In genomic region chr7:43294080-43294630, GRCh38 we compare ENCODE assay signal across 12 cellular contexts.
DNase-seq lines count a peak whose midpoint lies in the region; ATAC-seq and TF ChIP-seq lines count a peak whose summit lies in the region.
"Had no signal": no experiment of that assay in that cellular context is flagged by ENCODE, and none has a peak within 500 bp of the region (broad histone marks: within the 10 kb centered on the region; RNA-seq: fewer than 3 reads in every experiment).

No MANE protein-coding gene starts in this region.

- no peak for TF ChIP-seq EP300 in Ishikawa (IDR thresholded peaks at IDR 0.05; ENCODE audit: borderline replicate concordance)

- TF ChIP-seq POLR2A in GM18505 (IDR thresholded peaks at IDR 0.05; ENCODE audit: borderline replicate concordance, extremely low read depth, insufficient read depth, insufficient read length) = no peak

- no peak for TF ChIP-seq RAD21 in Ishikawa (IDR thresholded peaks at IDR 0.05; ENCODE audit: low read depth)

- DNase-seq in AG20443 (ENCODE audit: low spot score) (peak; percentile 89), dermis blood vessel endothelial cell (peak; percentile 5), mesenteric fat pad (ENCODE audit: low spot score) (peak; percentile 53), GM19238 (ENCODE audit: insufficient read length, low spot score) (no peak), NCI-H526 treated with DMSO at 0.1 percent for 48 hours (lab: John Stamatoyannopoulos, UW) (no peak), NCI-H2029 (lab: John Stamatoyannopoulos, UW) (no peak)
- DNase-seq: activated T-cell treated with anti-CD3 and anti-CD28 coated beads, Interleukin-2, amount 50 U/mL, for 1 hour; CD8-positive, alpha-beta T cell; colonic mucosa; T-helper 17 cell had no signal

- ATAC-seq in GM18505 (IDR thresholded peaks at IDR 0.05; ENCODE audit: unreplicated experiment) = no peak
- ATAC-seq: CD8-positive, alpha-beta T cell; T-helper 17 cell had no signal

TF ChIP-seq in Ishikawa, 13 proteins besides CTCF, POLR2A, EP300 and RAD21:
- TF ChIP-seq TCF12 (IDR thresholded peaks at IDR 0.05; ENCODE audit: low read depth) (0 out of 2 replicates have a peak, but pooled peaks have one; percentile 18), CREB1 (IDR thresholded peaks at IDR 0.05; ENCODE audit: low read depth) (no peak), TAF1 (IDR thresholded peaks at IDR 0.05; ENCODE audit: low read depth) (no peak), EGR1 (IDR thresholded peaks at IDR 0.05) (no peak), YY1 (IDR thresholded peaks at IDR 0.05; ENCODE audit: low read depth) (no peak), NFIC (IDR thresholded peaks at IDR 0.05) (peak; percentile 36), FOXM1 (IDR thresholded peaks at IDR 0.05; ENCODE audit: borderline replicate concordance, low read depth) (no peak)

Comparison
In these comparisons a context has a peak if more than half of its experiments do, and no peak if none do; other contexts are left out.
1. DNase-seq: peak in AG20443 (single experiment), dermis blood vessel endothelial cell (single experiment) and mesenteric fat pad (single experiment); none in GM19238 (single experiment), NCI-H526 treated with DMSO at 0.1 percent for 48 hours (single experiment) and NCI-H2029 (single experiment).